Comparison of ENCODE assay signal across 8 cellular contexts in the genomic region with DNA sequence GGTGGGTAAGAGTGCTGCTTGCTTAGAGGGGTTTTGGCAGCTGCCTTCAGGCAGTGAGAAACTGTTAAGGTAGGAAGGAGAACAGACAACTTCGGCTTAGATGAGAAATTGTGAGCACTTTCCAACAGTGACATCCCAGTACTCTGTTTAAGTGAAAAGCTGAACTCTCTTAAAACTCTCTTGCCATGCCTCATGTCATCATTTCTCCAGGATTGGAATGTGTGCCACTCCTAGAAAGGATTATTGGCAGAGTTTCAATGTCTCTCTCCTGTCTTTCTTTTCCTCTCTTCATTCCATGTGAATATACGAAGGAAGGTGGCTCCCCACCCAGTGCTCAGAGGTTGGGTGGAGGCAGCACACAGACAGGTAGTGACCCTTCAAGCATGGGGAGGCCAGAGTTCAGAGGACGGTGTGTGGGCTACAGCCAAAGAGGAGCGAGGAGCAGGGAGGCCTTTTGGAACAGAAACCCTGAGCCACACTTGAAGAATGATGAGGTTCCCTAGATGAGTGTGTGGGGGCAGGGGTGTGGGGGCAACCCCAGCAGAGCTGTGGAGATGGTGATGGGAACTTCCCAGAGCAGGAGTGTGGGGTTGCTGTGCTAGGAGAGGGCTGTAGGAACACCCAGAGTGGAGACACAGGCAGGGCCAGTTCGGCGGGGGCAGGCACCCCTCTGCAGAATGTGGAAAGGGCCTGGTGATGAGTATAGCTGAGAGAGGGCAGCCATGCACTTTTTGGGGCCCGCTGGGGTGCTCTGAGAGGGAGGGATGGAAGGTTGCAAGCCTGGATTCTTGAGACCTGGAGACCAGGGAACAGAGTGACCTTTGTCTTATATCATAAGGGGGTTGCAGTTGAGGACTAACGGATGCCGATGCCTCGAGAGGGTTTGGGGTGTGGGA. TPM values are rescaled to one million over a fixed set of nuclear protein-coding genes. Genes with fewer than 3 reads are reported as not detected.
DNase-seq lines count a peak whose midpoint lies in the region; ATAC-seq and TF ChIP-seq lines count a peak whose summit lies in the region.

No MANE protein-coding gene starts in this region.

- DNase-seq in AG10803 (ENCODE audit: low read depth) (peak; percentile 57), mesenchymal stem cell (no peak), T-helper 9 cell (no peak), HuH-7 (ENCODE audit: low spot score) (no peak), activated gamma-delta T cell (lab: John Stamatoyannopoulos, UW) (no peak)
- peak; percentile 27 to 60 for DNase-seq in activated T-cell treated with anti-CD3 and anti-CD28 coated beads, Interleukin-2, amount 50 U/mL, for 72 hours

- H2BK120ac ChIP-seq in mesenchymal stem cell (ENCODE audit: low read depth, low read length), result no peak overlapping the region

- peaks cover 38% of the 10 kb centered on the region for H3K79me1 ChIP-seq in mesenchymal stem cell (replicated peaks; ENCODE audit: low read length, poor library complexity, severe bottlenecking)

- ATAC-seq in activated T-cell treated with anti-CD3 and anti-CD28 coated beads, Interleukin-2, amount 50 U/mL, for 72 hours (replicated peaks in 1 of 2), result peak; percentile 36 to 38
- ATAC-seq in GM18519 (IDR thresholded peaks at IDR 0.05; ENCODE audit: low FRiP score, unreplicated experiment), result no peak

- peak overlapping the region; percentile 51 to 80 for H3K4me3 Mint-ChIP-seq in activated T-cell treated with anti-CD3 and anti-CD28 coated beads, Interleukin-2, amount 50 U/mL, for 72 hours

- no peak overlapping the region for H4K8ac ChIP-seq in mesenchymal stem cell (ENCODE audit: low read length)

- H3K4me3 ChIP-seq in AG10803 (ENCODE audit: low read length) (no peak overlapping the region), HEK293 (ENCODE audit: low read depth, low read length) (no peak overlapping the region), mesenchymal stem cell (ENCODE audit: insufficient read depth in 1 of 2, low read depth in 1 of 2, low read length in 2 of 2) (no peak overlapping the region)

- H3K4ac ChIP-seq in mesenchymal stem cell (ENCODE audit: low read depth in 1 of 2, low read length in 2 of 2), result no peak overlapping the region

- no peak overlapping the region for H3K9ac ChIP-seq in mesenchymal stem cell (ENCODE audit: low read length)

- no peaks in the 10 kb centered on the region for H3K27me3 Mint-ChIP-seq in activated T-cell treated with anti-CD3 and anti-CD28 coated beads, Interleukin-2, amount 50 U/mL, for 72 hours (ENCODE audit: low read depth)

- H2AFZ ChIP-seq in mesenchymal stem cell (ENCODE audit: low read depth, low read length), result no peak overlapping the region

- H3K36me3 ChIP-seq in HEK293 (ENCODE audit: control insufficient read depth in 2 of 2, insufficient read depth in 1 of 2, low read length in 2 of 2) (no peaks in the 10 kb centered on the region), mesenchymal stem cell (ENCODE audit: control insufficient read depth in 1 of 2, insufficient read depth in 2 of 2, low read depth in 1 of 2, low read length in 2 of 2) (peaks cover 0 to 12% of the 10 kb centered on the region in 2 experiments)

- H3K23ac ChIP-seq in mesenchymal stem cell (ENCODE audit: low read length in 2 of 2), result no peak overlapping the region

- peak overlapping the region in 1 of 2 experiments; percentile 46 for H3K18ac ChIP-seq in mesenchymal stem cell (ENCODE audit: low read depth in 1 of 2, low read length in 2 of 2)

- CTCF ChIA-PET in HEK293 (lab: Yijun Ruan, JAX), result interaction anchor here (1.1 kb wide), 1 partner anchor 60 kb away, joined by 3 read pairs; no protein-coding TSS in a partner anchor

- H3K27me3 ChIP-seq in mesenchymal stem cell (ENCODE audit: control insufficient read depth in 1 of 2, insufficient read depth in 1 of 2, low read length in 2 of 2), result no peaks in the 10 kb centered on the region

- peak overlapping the region in 1 of 2 experiments; percentile 1 for H3K14ac ChIP-seq in mesenchymal stem cell (ENCODE audit: low read length in 2 of 2)

- POLR2A ChIA-PET in HEK293 (lab: Yijun Ruan, JAX), result no interaction called here

- no peak overlapping the region for H2BK15ac ChIP-seq in mesenchymal stem cell (ENCODE audit: low read depth, poor library complexity, severe bottlenecking)

- H3K27ac Mint-ChIP-seq in activated T-cell treated with anti-CD3 and anti-CD28 coated beads, Interleukin-2, amount 50 U/mL, for 72 hours, result peak overlapping the region; percentile 43

- peaks cover 83% of the 10 kb centered on the region for H3K4me1 Mint-ChIP-seq in activated T-cell treated with anti-CD3 and anti-CD28 coated beads, Interleukin-2, amount 50 U/mL, for 72 hours (ENCODE audit: low read depth)

- H2BK12ac ChIP-seq in mesenchymal stem cell (ENCODE audit: low read length in 2 of 2), result peak overlapping the region in 1 of 2 experiments; percentile 38

- H3K27ac ChIP-seq in HEK293 (ENCODE audit: extremely low read depth, low read depth, low read length) (no peak overlapping the region), mesenchymal stem cell (ENCODE audit: low read length, poor library complexity, severe bottlenecking) (no peak overlapping the region)

- H3K9me3 ChIP-seq in HEK293 (ENCODE audit: control insufficient read depth, insufficient read depth, low read depth, low read length), result no peaks in the 10 kb centered on the region
- no peaks in the 10 kb centered on the region for H3K9me3 ChIP-seq in mesenchymal stem cell (ENCODE audit: control insufficient read depth, low read length)

- WGBS in mesenchymal stem cell, result 84% methylated on average over 10 of the region's 10 CpGs

- no peaks in the 10 kb centered on the region for H3K9me3 Mint-ChIP-seq in activated T-cell treated with anti-CD3 and anti-CD28 coated beads, Interleukin-2, amount 50 U/mL, for 72 hours

- H3K4me2 ChIP-seq in mesenchymal stem cell (ENCODE audit: low read length, poor library complexity, severe bottlenecking), result no peak overlapping the region

- no peak overlapping the region for H2BK5ac ChIP-seq in mesenchymal stem cell (ENCODE audit: low read depth, low read length, poor library complexity, severe bottlenecking)

- H4K91ac ChIP-seq in mesenchymal stem cell (ENCODE audit: low read length), result no peak overlapping the region

- H3K36me3 Mint-ChIP-seq in activated T-cell treated with anti-CD3 and anti-CD28 coated beads, Interleukin-2, amount 50 U/mL, for 72 hours (ENCODE audit: insufficient read depth in 2 of 2), result peaks cover 2 to 3% of the 10 kb centered on the region in 2 donors

- no peaks in the 10 kb centered on the region for H3K4me1 ChIP-seq in HEK293 (ENCODE audit: control insufficient read depth, insufficient read depth, low read length)
- H3K4me1 ChIP-seq in mesenchymal stem cell (ENCODE audit: control insufficient read depth, insufficient read depth, low read depth, low read length), result peaks cover 51% of the 10 kb centered on the region

- TF ChIP-seq CTCF in AG10803 (conservative IDR thresholded peaks at IDR 0.05; ENCODE audit: low read length) (no peak), HEK293 (tag by site-specific recombination; IDR thresholded peaks at IDR 0.05) (no peak)

- peak overlapping the region; percentile 65 for H2AK5ac ChIP-seq in mesenchymal stem cell (ENCODE audit: low read length, severe bottlenecking)

TF ChIP-seq in HEK293, 187 proteins besides CTCF, POLR2A, EP300 and RAD21 (continues in another document):
- TF ChIP-seq ZNF2 (tag by site-specific recombination; IDR thresholded peaks at IDR 0.05) (no peak), KLF8 (tag by site-specific recombination; IDR thresholded peaks at IDR 0.05) (no peak), ZNF585B (tag by site-specific recombination; IDR thresholded peaks at IDR 0.05) (no peak), ZFP37 (tag by site-specific recombination; IDR thresholded peaks at IDR 0.05) (no peak), ZNF202 (tag by site-specific recombination; IDR thresholded peaks at IDR 0.05; ENCODE audit: borderline replicate concordance) (no peak), ZNF624 (tag by site-specific recombination; IDR thresholded peaks at IDR 0.05) (no peak), EGR2 (tag by site-specific recombination; IDR thresholded peaks at IDR 0.05; ENCODE audit: low read depth) (0 out of 2 replicates have a peak, but pooled peaks have one; percentile 8), ZNF394 (tag by site-specific recombination; IDR thresholded peaks at IDR 0.05; ENCODE audit: borderline replicate concordance) (no peak), ZNF777 (tag by site-specific recombination; IDR thresholded peaks at IDR 0.05; ENCODE audit: borderline replicate concordance) (no peak), KLF1 (tag by site-specific recombination; IDR thresholded peaks at IDR 0.05) (no peak), ZNF169 (tag by site-specific recombination; IDR thresholded peaks at IDR 0.05) (no peak), ZNF184 (tag by site-specific recombination; IDR thresholded peaks at IDR 0.05) (no peak), ZNF132 (tag by site-specific recombination; IDR thresholded peaks at IDR 0.05; ENCODE audit: borderline replicate concordance) (no peak), ZNF174 (tag by site-specific recombination; IDR thresholded peaks at IDR 0.05) (no peak), ZFHX2 (tag by site-specific recombination; conservative IDR thresholded peaks at IDR 0.05) (peak; percentile 62), GLIS2 (tag by site-specific recombination; IDR thresholded peaks at IDR 0.05) (peak; percentile 48; the same call in 1 of the 2 replicates), PRDM1 (tag by site-specific recombination; IDR thresholded peaks at IDR 0.05) (peak; percentile 96)
- TF ChIP-seq, protein P1, sequence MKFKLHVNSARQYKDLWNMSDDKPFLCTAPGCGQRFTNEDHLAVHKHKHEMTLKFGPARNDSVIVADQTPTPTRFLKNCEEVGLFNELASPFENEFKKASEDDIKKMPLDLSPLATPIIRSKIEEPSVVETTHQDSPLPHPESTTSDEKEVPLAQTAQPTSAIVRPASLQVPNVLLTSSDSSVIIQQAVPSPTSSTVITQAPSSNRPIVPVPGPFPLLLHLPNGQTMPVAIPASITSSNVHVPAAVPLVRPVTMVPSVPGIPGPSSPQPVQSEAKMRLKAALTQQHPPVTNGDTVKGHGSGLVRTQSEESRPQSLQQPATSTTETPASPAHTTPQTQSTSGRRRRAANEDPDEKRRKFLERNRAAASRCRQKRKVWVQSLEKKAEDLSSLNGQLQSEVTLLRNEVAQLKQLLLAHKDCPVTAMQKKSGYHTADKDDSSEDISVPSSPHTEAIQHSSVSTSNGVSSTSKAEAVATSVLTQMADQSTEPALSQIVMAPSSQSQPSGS (tag by site-specific recombination; IDR thresholded peaks at IDR 0.05; ENCODE audit: low read depth), result no peak

RNA-seq across cellular contexts. Expression of a gene that starts 58.8 kb away (rescaled TPM):
- total RNA-seq in activated T-cell treated with anti-CD3 and anti-CD28 coated beads, Interleukin-2, amount 50 U/mL, for 72 hours, result 10 to 100 TPM; 50.2 to 67.6 TPM
- polyA plus RNA-seq in mesenchymal stem cell (2013, experiment 1 of 2), result 128 TPM
- 130 TPM for polyA plus RNA-seq in mesenchymal stem cell (2013, experiment 2 of 2)

Comparison
In these comparisons a context has a peak if more than half of its experiments do, and no peak if none do; other contexts are left out.
1. DNase-seq: peak in AG10803 (single experiment) and activated T-cell treated with anti-CD3 and anti-CD28 coated beads, Interleukin-2, amount 50 U/mL, for 72 hours (2 of 2); none in mesenchymal stem cell (single experiment), T-helper 9 cell (single experiment), HuH-7 (single experiment) and activated gamma-delta T cell (single experiment).